Comparison of ENCODE assay signal across 12 cellular contexts in genomic region chr3:3191675-3192480, GRCh38. TPM values are rescaled to one million over a fixed set of nuclear protein-coding genes. Genes with fewer than 3 reads are reported as not detected.
DNase-seq lines count a peak whose midpoint lies in the region; ATAC-seq and TF ChIP-seq lines count a peak whose summit lies in the region.
"Had no signal": no experiment of that assay in that cellular context is flagged by ENCODE, and none has a peak within 500 bp of the region (broad histone marks: within the 10 kb centered on the region; RNA-seq: fewer than 3 reads in every experiment).

No MANE protein-coding gene starts in this region.

- H3K27ac ChIP-seq in naive thymus-derived CD4-positive, alpha-beta T cell (ENCODE audit: low read depth, low read length), result peak overlapping the region; percentile 66
- H3K27ac ChIP-seq in foreskin keratinocyte, result no peak overlapping the region
- H3K27ac ChIP-seq: Peyer's patch had no signal

- peaks cover 20 to 42% of the 10 kb centered on the region in 2 donors for H3K4me1 ChIP-seq in naive thymus-derived CD4-positive, alpha-beta T cell (ENCODE audit: control insufficient read depth in 2 of 2, insufficient read depth in 2 of 2, low read length in 2 of 2)
- H3K4me1 ChIP-seq in foreskin keratinocyte, result no peaks in the 10 kb centered on the region
- H3K4me1 ChIP-seq: Caco-2, Peyer's patch had no signal

- peaks cover 0 to 10% (median 4%) of the 10 kb centered on the region in 11 donors for H3K9me3 Mint-ChIP-seq in naive thymus-derived CD4-positive, alpha-beta T cell

- no peak overlapping the region for H3K4me3 ChIP-seq in NB4 (ENCODE audit: low read depth, low read length)
- H3K4me3 ChIP-seq in naive thymus-derived CD4-positive, alpha-beta T cell (ENCODE audit: low read length), result peak overlapping the region; percentile 18
- H3K4me3 ChIP-seq: Peyer's patch had no signal

- ATAC-seq in naive thymus-derived CD4-positive, alpha-beta T cell, result peak; percentile 89
- no peak for ATAC-seq in foreskin keratinocyte
- ATAC-seq: sciatic nerve had no signal

- TF ChIP-seq POLR2A in NB4 (IDR thresholded peaks at IDR 0.05; ENCODE audit: extremely low read depth, insufficient read length), result no peak

- H3K4me3 Mint-ChIP-seq in naive thymus-derived CD4-positive, alpha-beta T cell, result peak overlapping the region; percentile 54 to 92 (median 78)

- peaks cover 0 to under 1% (median 0%) of the 10 kb centered on the region in 3 experiments for H3K9me3 ChIP-seq in naive thymus-derived CD4-positive, alpha-beta T cell (ENCODE audit: control insufficient read depth in 2 of 3, low read length in 3 of 3)
- H3K9me3 ChIP-seq: Caco-2 had no signal

- H3K4me1 Mint-ChIP-seq in naive thymus-derived CD4-positive, alpha-beta T cell, result peaks cover 27 to 66% (median 61%) of the 10 kb centered on the region in 7 donors

- peaks cover 0 to 20% (median 0%) of the 10 kb centered on the region in 5 donors for H3K27me3 Mint-ChIP-seq in naive thymus-derived CD4-positive, alpha-beta T cell

- peaks cover 0 to 3% (median 0%) of the 10 kb centered on the region in 5 donors for H3K36me3 Mint-ChIP-seq in naive thymus-derived CD4-positive, alpha-beta T cell

- peak; percentile 55 for DNase-seq in GF-D8 (lab: John Stamatoyannopoulos, UW)
- peak; percentile 6 for DNase-seq in NB4 (ENCODE audit: low read depth)
- DNase-seq in amniotic epithelial cell (ENCODE audit: low read depth), result peak; percentile 53
- peak in 7 of 9 donors; percentile 25 to 58 (median 44) for DNase-seq in naive thymus-derived CD4-positive, alpha-beta T cell
- DNase-seq in stimulated activated CD4-positive, alpha-beta T cell treated with anti-CD3 and anti-CD28 coated beads, Interleukin-4, amount 100 ng/mL, for 24 hours, result no peak
- DNase-seq in NCI-H1694 treated with DMSO at 0.1 percent for 48 hours (lab: John Stamatoyannopoulos, UW), result no peak
- no peak for DNase-seq in foreskin keratinocyte
- DNase-seq: Caco-2, NCI-H446, Peyer's patch, T-helper 9 cell had no signal

- no peaks in the 10 kb centered on the region for H3K36me3 ChIP-seq in naive thymus-derived CD4-positive, alpha-beta T cell (ENCODE audit: control insufficient read depth in 2 of 3, insufficient read depth in 3 of 3, low read length in 3 of 3)
- H3K36me3 ChIP-seq: Peyer's patch had no signal

- no peak for TF ChIP-seq CTCF in NB4 (IDR thresholded peaks at IDR 0.05; ENCODE audit: low read depth, low read length)
- no peak for TF ChIP-seq CTCF in foreskin keratinocyte (conservative IDR thresholded peaks at IDR 0.05)

- CTCF ChIA-PET in naive thymus-derived CD4-positive, alpha-beta T cell (lab: Charles Lee), result interaction anchor here (1.0 to 2.3 kb wide), 7 partner anchors 9 to 19 kb away, joined by 3 to 18 read pairs (median 5); no protein-coding TSS in a partner anchor

- intact Hi-C loops in naive thymus-derived CD4-positive, alpha-beta T cell (cut with micrococcal nuclease), result loop anchor here in 1 of 2 donors (1.0 to 5.0 kb wide), 3 partner anchors 13 to 1300 kb away; partner anchors contain the start of genes CRBN, ITPR1 and LRRN1

- peak overlapping the region; percentile 39 to 98 (median 91) for H3K27ac Mint-ChIP-seq in naive thymus-derived CD4-positive, alpha-beta T cell

- POLR2A ChIA-PET in naive thymus-derived CD4-positive, alpha-beta T cell (lab: Charles Lee), result interaction anchor here (0.5 to 5.8 kb wide), 10 partner anchors 9 to 1301 kb away, joined by 3 to 72 read pairs (median 4); partner anchors contain the start of genes CRBN, ITPR1, LRRN1 and SETMAR

- no peaks in the 10 kb centered on the region for H3K27me3 ChIP-seq in naive thymus-derived CD4-positive, alpha-beta T cell (ENCODE audit: control insufficient read depth in 2 of 2, insufficient read depth in 2 of 2, low read length in 2 of 2)
- H3K27me3 ChIP-seq in foreskin keratinocyte, result peaks cover 2% of the 10 kb centered on the region
- H3K27me3 ChIP-seq: Peyer's patch had no signal

RNA-seq across cellular contexts. Expression of gene CRBN, which starts 12.4 kb away (rescaled TPM):
- total RNA-seq in naive thymus-derived CD4-positive, alpha-beta T cell, result 100 to 1,000 TPM in 4 of 5 experiments, 10 to 100 TPM in 1; 69.1 to 169 (median 134) TPM
- 100 to 1,000 TPM; 171 to 198 TPM for polyA plus RNA-seq in naive thymus-derived CD4-positive, alpha-beta T cell
- 22.6 and 23.7 TPM in 2 replicates for total RNA-seq in foreskin keratinocyte
- 13.2 and 14.4 TPM in 2 replicates for polyA plus RNA-seq in foreskin keratinocyte

Comparison
In these comparisons a context has a peak if more than half of its experiments do, and no peak if none do; other contexts are left out.
1. DNase-seq: peak in GF-D8 (single experiment), NB4 (single experiment), amniotic epithelial cell (single experiment) and naive thymus-derived CD4-positive, alpha-beta T cell (7 of 9); none in stimulated activated CD4-positive, alpha-beta T cell treated with anti-CD3 and anti-CD28 coated beads, Interleukin-4, amount 100 ng/mL, for 24 hours (single experiment), NCI-H1694 treated with DMSO at 0.1 percent for 48 hours (single experiment) and foreskin keratinocyte (0 of 2).